Comparison of ENCODE assay signal across 11 cellular contexts in genomic region chr16:54431997-54432367, GRCh38.
"Had no signal": no experiment of that assay in that cellular context is flagged by ENCODE, and none has a peak within 500 bp of the region (broad histone marks: within the 10 kb centered on the region; RNA-seq: fewer than 3 reads in every experiment).

No MANE protein-coding gene starts in this region.

- H3K4me1 Mint-ChIP-seq: activated B cell treated with CpG ODN at 0.5 μM for 24 hours; activated naive CD4-positive, alpha-beta T cell treated with anti-CD3 and anti-CD28 coated beads, Interleukin-2, amount 50 U/mL, for 24 hours; naive B cell had no signal

- H3K36me3 Mint-ChIP-seq: activated naive CD4-positive, alpha-beta T cell treated with anti-CD3 and anti-CD28 coated beads, Interleukin-2, amount 50 U/mL, for 24 hours had no signal

- H3K27ac Mint-ChIP-seq: activated B cell treated with CpG ODN at 0.5 μM for 24 hours; activated CD4-positive, alpha-beta T cell treated with anti-CD3 and anti-CD28 coated beads, Interleukin-2, amount 10 ng/mL, durations not matched to agents 7 days and 5 days; activated naive CD4-positive, alpha-beta T cell treated with anti-CD3 and anti-CD28 coated beads, Interleukin-2, amount 50 U/mL, for 24 hours; T-helper 1 cell treated with Interleukin-12 subunit alpha and Interleukin-12 subunit beta and Interleukin-4 antibody, amounts not matched to agents 30 μg/mL and 1 μg/mL, for 36 hours had no signal

- DNase-seq: activated B cell treated with CpG ODN at 0.5 μM for 24 hours; activated CD4-positive, alpha-beta T cell treated with anti-CD3 and anti-CD28 coated beads, Interleukin-2, amount 10 ng/mL, durations not matched to agents 7 days and 5 days; activated CD8-positive, alpha-beta memory T cell treated with anti-CD3 and anti-CD28 coated beads for 24 hours; dermis blood vessel endothelial cell; hippocampal formation; naive B cell; occipital lobe; stimulated activated CD4-positive, alpha-beta T cell treated with anti-CD3 and anti-CD28 coated beads, Interleukin-12 subunit alpha, Interleukin-12 subunit beta, amount 100 ng/mL, for 4 hours; stimulated activated naive CD4-positive, alpha-beta T cell treated with Interleukin-2 at 50 U/mL for 16 hours had no signal

- H3K4me3 Mint-ChIP-seq: activated B cell treated with CpG ODN at 0.5 μM for 24 hours; activated CD4-positive, alpha-beta T cell treated with anti-CD3 and anti-CD28 coated beads, Interleukin-2, amount 10 ng/mL, durations not matched to agents 7 days and 5 days; activated naive CD4-positive, alpha-beta T cell treated with anti-CD3 and anti-CD28 coated beads, Interleukin-2, amount 50 U/mL, for 24 hours; naive B cell; T-helper 1 cell treated with Interleukin-12 subunit alpha and Interleukin-12 subunit beta and Interleukin-4 antibody, amounts not matched to agents 30 μg/mL and 1 μg/mL, for 36 hours had no signal
